Comparison of ENCODE assay signal across 10 cellular contexts in the genomic region with DNA sequence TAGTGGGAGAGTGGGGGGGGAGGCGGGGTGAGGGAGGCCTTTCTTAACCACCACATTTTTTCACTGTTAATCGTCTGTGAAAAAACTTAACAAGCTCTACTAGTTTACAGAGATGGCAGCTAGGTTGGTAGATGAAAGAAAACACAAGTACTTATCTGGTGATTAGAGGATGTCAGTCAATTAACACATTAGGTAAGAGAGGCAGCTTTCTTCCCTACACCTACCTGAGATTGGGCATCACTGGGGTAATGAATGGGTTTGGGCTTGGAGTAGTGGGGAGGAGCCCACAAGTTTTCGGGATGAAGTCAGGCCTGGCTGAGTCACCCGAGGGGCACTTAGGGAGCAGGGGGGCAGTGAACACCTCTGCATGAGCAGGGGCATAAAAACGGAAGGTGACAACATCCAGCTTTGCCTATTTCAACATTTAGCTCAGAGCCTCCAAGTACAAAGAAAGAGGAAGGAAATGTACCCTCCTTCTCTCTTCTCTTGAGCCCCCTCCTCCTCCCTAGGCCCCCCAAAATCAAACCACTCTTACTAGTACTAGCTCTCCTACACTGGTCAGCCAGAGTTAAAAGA. TPM values are rescaled to one million over a fixed set of nuclear protein-coding genes. Genes with fewer than 3 reads are reported as not detected.
DNase-seq lines count a peak whose midpoint lies in the region; ATAC-seq and TF ChIP-seq lines count a peak whose summit lies in the region.
"Had no signal": no experiment of that assay in that cellular context is flagged by ENCODE, and none has a peak within 500 bp of the region (broad histone marks: within the 10 kb centered on the region; RNA-seq: fewer than 3 reads in every experiment).

No MANE protein-coding gene starts in this region.

- in situ Hi-C loops in transverse colon (cut with MboI; ENCODE audit: low pct_ligation_motif_present in 1 of 4, low pct_unique_long_range_greater_than_20kb in 1 of 4, low sequenced_read_pairs in 3 of 4): no loop called here

- no peaks in the 10 kb centered on the region for H3K9me3 ChIP-seq in transverse colon

- H3K36me3 ChIP-seq in transverse colon: peaks cover 0 to 4% (median under 1%) of the 10 kb centered on the region in 4 donors

- H3K9me3 Mint-ChIP-seq in activated T-cell treated with anti-CD3 and anti-CD28 coated beads, Interleukin-2, amount 50 U/mL, for 24 hours: no peaks in the 10 kb centered on the region

- peaks cover 54% of the 10 kb centered on the region for H3K36me3 Mint-ChIP-seq in activated T-cell treated with anti-CD3 and anti-CD28 coated beads, Interleukin-2, amount 50 U/mL, for 24 hours (ENCODE audit: low read depth)

- peak overlapping the region; percentile 71 for H3K27ac Mint-ChIP-seq in activated T-cell treated with anti-CD3 and anti-CD28 coated beads, Interleukin-2, amount 50 U/mL, for 24 hours

- H3K4me1 Mint-ChIP-seq in activated T-cell treated with anti-CD3 and anti-CD28 coated beads, Interleukin-2, amount 50 U/mL, for 24 hours (ENCODE audit: low read depth): peaks cover 65% of the 10 kb centered on the region

- TF ChIP-seq CTCF in fibroblast of mammary gland (conservative IDR thresholded peaks at IDR 0.05; ENCODE audit: control insufficient read depth, insufficient read depth, low read depth, low read length): no peak
- no peak for TF ChIP-seq CTCF in transverse colon (IDR thresholded peaks at IDR 0.05)
- no peak for TF ChIP-seq CTCF in omental fat pad (IDR thresholded peaks at IDR 0.05)

- WGBS in transverse colon (ENCODE audit: low coverage in 1 of 2), 2 donors: 5 to 37% methylated on average over 3 to 5 of the region's 5 CpGs

- no peak for TF ChIP-seq EP300 in transverse colon (IDR thresholded peaks at IDR 0.05; ENCODE audit: low read depth)

- TF ChIP-seq POLR2A in transverse colon (IDR thresholded peaks at IDR 0.05): no peak

- H3K27me3 Mint-ChIP-seq in activated T-cell treated with anti-CD3 and anti-CD28 coated beads, Interleukin-2, amount 50 U/mL, for 24 hours: no peaks in the 10 kb centered on the region

- H3K4me1 ChIP-seq in transverse colon: peaks cover 28 to 59% (median 48%) of the 10 kb centered on the region in 4 donors

- no peaks in the 10 kb centered on the region for H3K27me3 ChIP-seq in transverse colon
- H3K27me3 ChIP-seq: SJCRH30 had no signal

- intact Hi-C loops in transverse colon (cut with DNase I; ENCODE audit: low total_unique reads): no loop called here

- peak overlapping the region; percentile 94 to 99 (median 98) for H3K27ac ChIP-seq in transverse colon
- H3K27ac ChIP-seq: SJCRH30 had no signal

- H3K4me3 ChIP-seq in fibroblast of mammary gland (ENCODE audit: control insufficient read depth, low read depth, low read length) (peak overlapping the region; percentile 73), transverse colon (peak overlapping the region in 3 of 4 donors; percentile 84 to 95 (median 94))

- H3K4me3 Mint-ChIP-seq in activated T-cell treated with anti-CD3 and anti-CD28 coated beads, Interleukin-2, amount 50 U/mL, for 24 hours: peak overlapping the region; percentile 90

- DNase-seq in activated T-cell treated with anti-CD3 and anti-CD28 coated beads, Interleukin-2, amount 50 U/mL, for 24 hours: no peak
- no peak for DNase-seq in activated T-cell treated with anti-CD3 and anti-CD28 coated beads for 4 hours
- DNase-seq in RPMI7951 (ENCODE audit: low read depth): peak; percentile 13
- peak; percentile 68 for DNase-seq in fibroblast of mammary gland (ENCODE audit: low read depth)
- no peak for DNase-seq in transverse colon
- no peak for DNase-seq in omental fat pad (ENCODE audit: low spot score)
- DNase-seq in stimulated activated CD4-positive, alpha-beta T cell treated with anti-CD3 and anti-CD28 coated beads, Interleukin-4, amount 100 ng/mL, for 1 hour: no peak
- DNase-seq: DMS79 treated with DMSO at 0.1 percent for 48 hours had no signal

- ATAC-seq in omental fat pad (ENCODE audit: low FRiP score) (no peak), HG02642 (IDR thresholded peaks at IDR 0.05; ENCODE audit: poor library complexity, unreplicated experiment) (no peak)

RNA-seq across cellular contexts. Expression of a gene that starts 2.5 kb away (rescaled TPM):
- 26.1 and 38.2 TPM in 2 replicates for total RNA-seq in RPMI7951 (2014; rRNA removed; shearing (Covaris generic))
- total RNA-seq in transverse colon: 10 to 100 TPM; 48.6 to 97.9 (median 75.1) TPM
- 10 to 100 TPM; 24.7 to 75.0 (median 46.5) TPM for total RNA-seq in omental fat pad

Comparison
In these comparisons a context has a peak if more than half of its experiments do, and no peak if none do; other contexts are left out.
1. DNase-seq: peak in RPMI7951 (single experiment) and fibroblast of mammary gland (single experiment); none in activated T-cell treated with anti-CD3 and anti-CD28 coated beads, Interleukin-2, amount 50 U/mL, for 24 hours (single experiment), activated T-cell treated with anti-CD3 and anti-CD28 coated beads for 4 hours (single experiment), transverse colon (single experiment), omental fat pad (single experiment) and stimulated activated CD4-positive, alpha-beta T cell treated with anti-CD3 and anti-CD28 coated beads, Interleukin-4, amount 100 ng/mL, for 1 hour (single experiment).